ENCODE assay signal across 8 cellular contexts in genomic region chr15:40398413-40398873, GRCh38.
DNase-seq lines count a peak whose midpoint lies in the region; ATAC-seq lines count a peak whose summit lies in the region.

No MANE protein-coding gene starts in this region.

- DNase-seq in GF-D8 (lab: John Stamatoyannopoulos, UW) = peak; percentile 79
- DNase-seq in Kasumi-1 (lab: John Stamatoyannopoulos, UW) = peak; percentile 73 to 80
- DNase-seq in globus pallidus (ENCODE audit: low spot score) = peak; percentile 62
- DNase-seq in inferior parietal cortex (ENCODE audit: extremely low spot score) = no peak
- no peak for DNase-seq in ACHN
- no peak for DNase-seq in GM03348 (ENCODE audit: low spot score)

- in situ Hi-C loops in ACHN (cut with HindIII; ENCODE audit: low pct_ligation_motif_present, low pct_unique_long_range_greater_than_20kb, low sequenced_read_pairs) = no loop called here

- ATAC-seq in GM19467 (IDR thresholded peaks at IDR 0.05; ENCODE audit: unreplicated experiment) (peak; percentile 75), GM21528 (IDR thresholded peaks at IDR 0.05; ENCODE audit: low FRiP score, unreplicated experiment) (no peak)

Comparison
In these comparisons a context has a peak if more than half of its experiments do, and no peak if none do; other contexts are left out.
1. DNase-seq: peak in GF-D8 (single experiment), Kasumi-1 (2 of 2) and globus pallidus (single experiment); none in inferior parietal cortex (single experiment), ACHN (single experiment) and GM03348 (single experiment).